In the genomic region with DNA sequence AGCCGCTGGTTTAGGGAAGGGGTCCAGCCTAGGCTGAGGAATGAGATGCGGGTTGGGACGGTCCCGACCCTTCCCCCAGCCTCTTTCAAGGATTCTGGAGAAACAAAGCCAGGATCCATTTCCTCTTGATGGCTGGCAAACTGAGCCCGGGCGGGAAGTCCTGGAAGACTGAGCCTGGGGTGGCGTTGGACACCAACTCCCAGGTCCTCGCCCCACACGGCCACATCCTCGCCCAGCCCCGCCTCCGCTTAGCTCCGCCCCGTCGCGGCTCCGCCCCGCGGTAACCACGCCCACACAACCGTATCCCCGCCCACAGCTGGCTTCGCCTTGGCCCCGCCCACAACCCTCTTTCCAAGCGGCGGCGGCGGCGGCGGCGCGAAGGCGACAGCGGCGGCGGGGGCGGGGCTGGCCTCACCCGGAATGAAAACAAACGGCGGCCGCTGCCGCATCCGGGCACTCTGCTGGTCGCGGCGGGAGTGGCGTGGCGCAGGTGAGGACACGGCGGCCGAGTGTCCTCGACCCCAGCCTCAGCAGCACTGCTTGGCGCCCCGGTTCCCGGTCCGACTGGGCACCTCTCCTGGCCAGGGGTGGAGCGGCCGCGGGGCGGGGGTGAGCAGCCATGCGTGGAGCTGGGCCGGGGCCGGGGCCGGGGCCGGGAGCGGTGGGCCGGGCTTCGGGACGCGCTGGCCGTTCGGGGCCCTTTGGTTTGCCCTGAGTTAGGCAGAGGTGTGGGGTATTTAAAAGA, we compare ENCODE assay signal across 8 cellular contexts. TPM values are rescaled to one million over a fixed set of nuclear protein-coding genes. Genes with fewer than 3 reads are reported as not detected.
DNase-seq lines count a peak whose midpoint lies in the region; ATAC-seq and TF ChIP-seq lines count a peak whose summit lies in the region.

A gene with protein sequence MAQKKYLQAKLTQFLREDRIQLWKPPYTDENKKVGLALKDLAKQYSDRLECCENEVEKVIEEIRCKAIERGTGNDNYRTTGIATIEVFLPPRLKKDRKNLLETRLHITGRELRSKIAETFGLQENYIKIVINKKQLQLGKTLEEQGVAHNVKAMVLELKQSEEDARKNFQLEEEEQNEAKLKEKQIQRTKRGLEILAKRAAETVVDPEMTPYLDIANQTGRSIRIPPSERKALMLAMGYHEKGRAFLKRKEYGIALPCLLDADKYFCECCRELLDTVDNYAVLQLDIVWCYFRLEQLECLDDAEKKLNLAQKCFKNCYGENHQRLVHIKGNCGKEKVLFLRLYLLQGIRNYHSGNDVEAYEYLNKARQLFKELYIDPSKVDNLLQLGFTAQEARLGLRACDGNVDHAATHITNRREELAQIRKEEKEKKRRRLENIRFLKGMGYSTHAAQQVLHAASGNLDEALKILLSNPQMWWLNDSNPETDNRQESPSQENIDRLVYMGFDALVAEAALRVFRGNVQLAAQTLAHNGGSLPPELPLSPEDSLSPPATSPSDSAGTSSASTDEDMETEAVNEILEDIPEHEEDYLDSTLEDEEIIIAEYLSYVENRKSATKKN (plus strand): TSS at position 456 of the 745 bp plus-strand sequence. CDS start 3,538 bp downstream, outside the sequence.

- ATAC-seq in HG02759 (IDR thresholded peaks at IDR 0.05; ENCODE audit: unreplicated experiment) = peak; percentile 65

- H3K9me3 ChIP-seq in ascending aorta = no peaks in the 10 kb centered on the region
- no peaks in the 10 kb centered on the region for H3K9me3 ChIP-seq in right atrium auricular region

- DNase-seq in GM12864 (ENCODE audit: low read depth) (no peak), NCI-H146 treated with DMSO at 0.1 percent for 48 hours (lab: John Stamatoyannopoulos, UW; ENCODE audit: unreplicated experiment) (peak; percentile 70), T-helper 22 cell (ENCODE audit: low read depth) (peak; percentile 77), ascending aorta (ENCODE audit: low spot score in 2 of 2) (peak; percentile 72 to 94), right atrium auricular region (ENCODE audit: low spot score) (peak; percentile 92), pulmonary artery endothelial cell (ENCODE audit: low read depth, low spot score) (peak; percentile 7)

- H3K27ac ChIP-seq in ascending aorta (peak within 1 kb of the TSS; percentile 64 to 88), right atrium auricular region (peak within 1 kb of the TSS; percentile 73 to 80), urinary bladder (ENCODE audit: low read depth) (peak within 1 kb of the TSS; percentile 92)

- peaks cover 8 to 15% of the 10 kb centered on the region in 2 donors for H3K4me1 ChIP-seq in ascending aorta
- peaks cover 0 to 27% of the 10 kb centered on the region in 2 donors for H3K4me1 ChIP-seq in right atrium auricular region
- H3K4me1 ChIP-seq in urinary bladder (ENCODE audit: insufficient read depth) = no peaks in the 10 kb centered on the region

- H3K36me3 ChIP-seq in ascending aorta (peaks cover 15% of the 10 kb centered on the region in 2 donors), right atrium auricular region (peaks cover 15% of the 10 kb centered on the region), urinary bladder (ENCODE audit: insufficient read depth) (no peaks in the 10 kb centered on the region)

- 2% methylated on average over 72 of the region's 72 CpGs for WGBS in urinary bladder

- H3K4me3 ChIP-seq in GM12864 (ENCODE audit: low read depth, low read length) = peak within 1 kb of the TSS; percentile 64
- H3K4me3 ChIP-seq in ascending aorta = peak within 1 kb of the TSS; percentile 81 to 83
- peak within 1 kb of the TSS; percentile 99 for H3K4me3 ChIP-seq in right atrium auricular region
- peak within 1 kb of the TSS; percentile 98 for H3K4me3 ChIP-seq in urinary bladder (ENCODE audit: low read depth, low read length)

- TF ChIP-seq CTCF in GM12864 (IDR thresholded peaks at IDR 0.05; ENCODE audit: low read depth, low read length, missing control alignments) (no peak), ascending aorta (IDR thresholded peaks at IDR 0.05) (peak in 1 of 3 experiments; percentile 4), right atrium auricular region (IDR thresholded peaks at IDR 0.05) (no peak)

- intact Hi-C loops in ascending aorta (cut with DNase I) = loop anchor here (1.0 to 10.0 kb wide), 4 partner anchors 109 to 533 kb away; a partner anchor contains a TSS

- H3K27me3 ChIP-seq in ascending aorta = no peaks in the 10 kb centered on the region
- no peaks in the 10 kb centered on the region for H3K27me3 ChIP-seq in right atrium auricular region

RNA-seq across cellular contexts. Expression of the gene that starts here (rescaled TPM):
- total RNA-seq in ascending aorta (28.2 TPM), right atrium auricular region (10 to 100 TPM; 33.5 to 39.6 TPM), pulmonary artery endothelial cell (37.1 and 45.3 TPM in 2 replicates), urinary bladder (41.4 TPM)
- polyA plus RNA-seq in urinary bladder = 45.6 TPM
